ENCODE assay signal across 12 cellular contexts in the genomic region with DNA sequence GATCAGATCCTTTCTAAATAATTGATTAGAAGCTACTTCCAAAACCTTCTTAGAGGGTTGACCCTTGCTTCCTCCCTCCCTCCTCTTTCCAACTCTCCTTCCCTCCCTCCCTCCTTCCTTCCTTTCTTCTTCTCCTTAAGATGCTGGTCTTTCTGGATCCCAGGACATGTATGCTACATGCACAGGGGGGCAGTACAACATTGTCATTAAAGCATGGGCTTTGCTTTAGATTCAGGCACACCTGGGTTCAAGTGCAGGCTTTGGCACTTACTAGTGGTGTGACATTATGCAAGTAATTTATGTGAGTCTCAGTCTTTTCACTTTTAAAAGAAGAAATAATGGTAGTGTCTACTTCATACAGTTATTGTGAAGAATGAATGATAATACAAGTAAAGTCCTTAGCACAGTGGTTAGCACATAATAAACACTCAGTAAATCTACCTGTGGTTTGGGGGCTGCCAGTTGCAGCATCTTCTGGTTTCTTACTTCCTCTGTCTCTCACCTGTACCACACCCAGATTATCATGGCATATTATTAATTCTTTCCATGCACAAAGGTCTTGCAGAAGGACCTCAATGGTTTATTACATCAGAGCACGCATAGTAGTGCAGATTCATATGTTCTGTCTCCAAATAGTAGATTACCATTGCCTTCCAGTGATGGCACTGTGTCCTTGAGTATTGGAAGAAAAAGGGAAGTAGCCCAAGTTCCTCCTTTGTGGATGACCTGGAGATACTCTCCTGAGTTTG.
A peak's percentile ranks its signal among the peaks of the same experiment; 100 is the strongest.
DNase-seq lines count a peak whose midpoint lies in the region; ATAC-seq and TF ChIP-seq lines count a peak whose summit lies in the region.
"Had no signal": no experiment of that assay in that cellular context is flagged by ENCODE, and none has a peak within 500 bp of the region (broad histone marks: within the 10 kb centered on the region; RNA-seq: fewer than 3 reads in every experiment).

No MANE protein-coding gene starts in this region.

- TF ChIP-seq CTCF in DND-41 (IDR thresholded peaks at IDR 0.05; ENCODE audit: borderline replicate concordance, extremely low read depth, low read length, poor library complexity, severe bottlenecking): peak; percentile 65
- no peak for TF ChIP-seq CTCF in liver (IDR thresholded peaks at IDR 0.05; ENCODE audit: low read depth, low read length, missing input control)
- TF ChIP-seq CTCF in testis (IDR thresholded peaks at IDR 0.05): no peak

- H3K79me2 ChIP-seq in DND-41 (ENCODE audit: insufficient read depth, low read length): no peaks in the 10 kb centered on the region

- peak; percentile 59; the same call in 2 of the 3 replicates for ATAC-seq in DND-41 (ENCODE audit: insufficient read depth, low read depth)
- no peak for ATAC-seq in T-helper 17 cell
- ATAC-seq: stimulated activated memory B cell treated with anti-CD40 and anti-IgM and Interleukin-4, amounts not matched to agents 10 μg/mL and 1 μg/mL and 100 μg/mL, for 72 hours had no signal

- no peaks in the 10 kb centered on the region for H4K20me1 ChIP-seq in DND-41 (ENCODE audit: insufficient read depth, low read length)

- no peak overlapping the region for H3K4me3 Mint-ChIP-seq in T-helper 17 cell
- H3K4me3 Mint-ChIP-seq: stimulated activated memory B cell treated with anti-CD40 and anti-IgM and Interleukin-4, amounts not matched to agents 10 μg/mL and 1 μg/mL and 100 μg/mL, for 72 hours had no signal

- 96% methylated on average over 1 of the region's 1 CpG for WGBS in liver
- WGBS in testis, 2 donors: 84 to 92% methylated on average over 1 of the region's 1 CpG

- H3K9me3 ChIP-seq in DND-41 (ENCODE audit: insufficient read depth, low read length, severe bottlenecking) (no peaks in the 10 kb centered on the region), T-helper 17 cell (ENCODE audit: control insufficient read depth, low read length, poor library complexity, severe bottlenecking) (no peaks in the 10 kb centered on the region), liver (ENCODE audit: control insufficient read depth in 4 of 4, low read length in 3 of 4) (no peaks in the 10 kb centered on the region), testis (no peaks in the 10 kb centered on the region)
- H3K9me3 ChIP-seq: prostate gland had no signal

- no peak for TF ChIP-seq POLR2A in testis (IDR thresholded peaks at IDR 0.05)

- H3K4me3 ChIP-seq in DND-41 (ENCODE audit: low read depth in 1 of 2, low read length in 2 of 2) (no peak overlapping the region), liver (ENCODE audit: low read depth in 1 of 3, low read length in 3 of 3) (no peak overlapping the region), testis (no peak overlapping the region)
- H3K4me3 ChIP-seq: prostate gland had no signal

- H3K27me3 ChIP-seq in DND-41 (ENCODE audit: insufficient read depth, low read length, poor library complexity) (no peaks in the 10 kb centered on the region), liver (ENCODE audit: control insufficient read depth in 4 of 4, insufficient read depth in 4 of 4, low read length in 3 of 4) (no peaks in the 10 kb centered on the region), testis (no peaks in the 10 kb centered on the region)

- DNase-seq in DND-41 (peak; percentile 29), H4 (ENCODE audit: low spot score) (peak; percentile 37), T-helper 17 cell (no peak), GM19240 (ENCODE audit: insufficient read length, low spot score) (no peak), testis (no peak), T-helper 9 cell (no peak)
- DNase-seq in activated CD4-positive, CD25-positive, alpha-beta regulatory T cell treated with anti-CD3 and anti-CD28 coated beads, Interleukin-2, amount 50 U/mL, for 72 hours: no peak
- DNase-seq: activated effector memory CD4-positive, alpha-beta T cell treated with anti-CD3 and anti-CD28 coated beads, Interleukin-2, amount 50 U/mL, for 16 hours; SHP77 treated with DMSO at 0.1 percent for 48 hours had no signal

- intact Hi-C loops in testis (cut with DNase I; ENCODE audit: low total_unique reads): no loop called here

- no peak overlapping the region for H3K4me2 ChIP-seq in DND-41 (ENCODE audit: insufficient read depth, low read length)

- no peak overlapping the region for H3K27ac ChIP-seq in DND-41 (ENCODE audit: low read length)
- no peak overlapping the region for H3K27ac ChIP-seq in liver (ENCODE audit: low read depth in 1 of 2, low read length in 2 of 2)
- no peak overlapping the region for H3K27ac ChIP-seq in testis
- H3K27ac ChIP-seq: prostate gland had no signal

- peak; percentile 35 to 47 for TF ChIP-seq RAD21 in liver (IDR thresholded peaks at IDR 0.05)

- H3K9ac ChIP-seq in DND-41 (ENCODE audit: low read depth, low read length) (no peak overlapping the region), liver (ENCODE audit: low read depth in 1 of 2, low read length in 2 of 2) (no peak overlapping the region)

- H2AFZ ChIP-seq in DND-41 (ENCODE audit: low read depth, low read length): no peak overlapping the region

- peak overlapping the region; percentile 74 for H3K27ac Mint-ChIP-seq in T-helper 17 cell
- H3K27ac Mint-ChIP-seq: stimulated activated memory B cell treated with anti-CD40 and anti-IgM and Interleukin-4, amounts not matched to agents 10 μg/mL and 1 μg/mL and 100 μg/mL, for 72 hours had no signal

- no peaks in the 10 kb centered on the region for H3K36me3 Mint-ChIP-seq in T-helper 17 cell (ENCODE audit: low read depth)
- H3K36me3 Mint-ChIP-seq: stimulated activated memory B cell treated with anti-CD40 and anti-IgM and Interleukin-4, amounts not matched to agents 10 μg/mL and 1 μg/mL and 100 μg/mL, for 72 hours had no signal

- H3K36me3 ChIP-seq in DND-41 (ENCODE audit: insufficient read depth, low read length) (no peaks in the 10 kb centered on the region), liver (ENCODE audit: control insufficient read depth in 4 of 4, insufficient read depth in 3 of 4, low read depth in 1 of 4, low read length in 3 of 4) (no peaks in the 10 kb centered on the region), testis (ENCODE audit: low read depth, missing control alignments) (no peaks in the 10 kb centered on the region)
- H3K36me3 ChIP-seq: prostate gland had no signal

- H3K4me1 Mint-ChIP-seq in T-helper 17 cell: peaks cover 17% of the 10 kb centered on the region

- H3K4me1 ChIP-seq in DND-41 (ENCODE audit: insufficient read depth, low read length): peaks cover 5% of the 10 kb centered on the region
- H3K4me1 ChIP-seq in liver (ENCODE audit: control insufficient read depth in 4 of 4, insufficient read depth in 4 of 4, low read length in 3 of 4): peaks cover 3 to 34% (median 32%) of the 10 kb centered on the region in 4 donors
- H3K4me1 ChIP-seq in testis: no peaks in the 10 kb centered on the region
- H3K4me1 ChIP-seq: prostate gland had no signal

- no peaks in the 10 kb centered on the region for H3K27me3 Mint-ChIP-seq in T-helper 17 cell
- H3K27me3 Mint-ChIP-seq: stimulated activated memory B cell treated with anti-CD40 and anti-IgM and Interleukin-4, amounts not matched to agents 10 μg/mL and 1 μg/mL and 100 μg/mL, for 72 hours had no signal

TF ChIP-seq in liver, 16 proteins besides CTCF, POLR2A, EP300 and RAD21:
- TF ChIP-seq NR2F2 (IDR thresholded peaks at IDR 0.05): no peak
- no peak for TF ChIP-seq YY1 (IDR thresholded peaks at IDR 0.05)

Comparison
In these comparisons a context has a peak if more than half of its experiments do, and no peak if none do; other contexts are left out.
1. DNase-seq: peak in DND-41 (single experiment) and H4 (single experiment); none in T-helper 17 cell (0 of 3), GM19240 (single experiment), testis (single experiment), T-helper 9 cell (single experiment) and activated CD4-positive, CD25-positive, alpha-beta regulatory T cell treated with anti-CD3 and anti-CD28 coated beads, Interleukin-2, amount 50 U/mL, for 72 hours (single experiment).